In genomic region chr3:65950340-65951326, GRCh38 we compare ENCODE assay signal across 23 cellular contexts.
DNase-seq lines count a peak whose midpoint lies in the region; ATAC-seq and TF ChIP-seq lines count a peak whose summit lies in the region.
"Had no signal": no experiment of that assay in that cellular context is flagged by ENCODE, and none has a peak within 500 bp of the region (broad histone marks: within the 10 kb centered on the region; RNA-seq: fewer than 3 reads in every experiment).

No MANE protein-coding gene starts in this region.

- no peaks in the 10 kb centered on the region for H3K9me3 ChIP-seq in neural progenitor cell (ENCODE audit: low read depth)
- H3K9me3 ChIP-seq: gastroesophageal sphincter, ovary, testis had no signal

- TF ChIP-seq CTCF in VCaP (conservative IDR thresholded peaks at IDR 0.05) (no peak), neural progenitor cell (IDR thresholded peaks at IDR 0.05) (no peak)

- no peaks in the 10 kb centered on the region for H3K36me3 Mint-ChIP-seq in neural progenitor cell
- H3K36me3 Mint-ChIP-seq: IgD-negative memory B cell had no signal

- H4K20me1 ChIP-seq in neural progenitor cell (ENCODE audit: low read depth), result peaks cover 25% of the 10 kb centered on the region

- H3K79me2 ChIP-seq in neural progenitor cell (ENCODE audit: low read depth), result peaks cover 65% of the 10 kb centered on the region

- no peak overlapping the region for H3K27ac Mint-ChIP-seq in neural progenitor cell
- H3K27ac Mint-ChIP-seq: IgD-negative memory B cell had no signal

- no peaks in the 10 kb centered on the region for H3K9me3 Mint-ChIP-seq in neural progenitor cell
- H3K9me3 Mint-ChIP-seq: IgD-negative memory B cell had no signal

- peak overlapping the region; percentile 54 for H3K4me2 ChIP-seq in neural progenitor cell

- no peak overlapping the region for H3K4me3 Mint-ChIP-seq in neural progenitor cell
- H3K4me3 Mint-ChIP-seq: IgD-negative memory B cell had no signal

- H3K9ac ChIP-seq in neural progenitor cell, result no peak overlapping the region

- H3K4me1 Mint-ChIP-seq in neural progenitor cell, result peaks cover 39% of the 10 kb centered on the region

- no peak overlapping the region for H2AFZ ChIP-seq in neural progenitor cell (replicated peaks)

- no peaks in the 10 kb centered on the region for H3K36me3 ChIP-seq in H7 (replicated peaks; ENCODE audit: control insufficient read depth, insufficient read depth, low read length)
- H3K36me3 ChIP-seq in neural progenitor cell, result no peaks in the 10 kb centered on the region
- H3K36me3 ChIP-seq: gastroesophageal sphincter, ovary had no signal

- peak overlapping the region; percentile 100 for H3K27ac ChIP-seq in VCaP
- no peak overlapping the region for H3K27ac ChIP-seq in neural progenitor cell
- H3K27ac ChIP-seq: coronary artery, gastroesophageal sphincter, ovary had no signal

- H3K27me3 ChIP-seq in H7 (ENCODE audit: control insufficient read depth, insufficient read depth, low read length), result no peaks in the 10 kb centered on the region
- H3K27me3 ChIP-seq in neural progenitor cell, result no peaks in the 10 kb centered on the region
- H3K27me3 ChIP-seq: gastroesophageal sphincter, ovary, testis had no signal

- no peak for ATAC-seq in sciatic nerve
- ATAC-seq: gastroesophageal sphincter had no signal

- DNase-seq in H7 (peak; percentile 62), iPS DF 19.7 (ENCODE audit: low read depth, low spot score) (peak; percentile 64), neural progenitor cell (ENCODE audit: low spot score) (peak; percentile 41), OCI-M1 (lab: John Stamatoyannopoulos, UW) (no peak), GF-D8 (lab: John Stamatoyannopoulos, UW) (no peak), SKM-1 (lab: John Stamatoyannopoulos, UW; ENCODE audit: unreplicated experiment) (no peak), sciatic nerve (ENCODE audit: low spot score) (no peak)
- DNase-seq: activated CD4-positive, alpha-beta T cell treated with anti-CD3 and anti-CD28 coated beads for 48 hours; activated CD8-positive, alpha-beta memory T cell treated with anti-CD3 and anti-CD28 coated beads, Interleukin-2, amount 50 U/mL, for 4 hours; activated gamma-delta T cell; aorta; erythroblast; kidney; MV-4-11; NCI-H2081 treated with DMSO at 0.1 percent for 48 hours; ovary; stimulated activated CD4-positive, alpha-beta T cell treated with anti-CD3 and anti-CD28 coated beads, Interleukin-2, amount 100 ng/mL, for 48 hours; T1000; testis had no signal

- intact Hi-C loops in sciatic nerve (cut with DNase I), result no loop called here

- peaks cover 8% of the 10 kb centered on the region for H3K27me3 Mint-ChIP-seq in neural progenitor cell (ENCODE audit: insufficient read depth, low read depth)
- H3K27me3 Mint-ChIP-seq: IgD-negative memory B cell had no signal

- H3F3A ChIP-seq in neural progenitor cell (ENCODE audit: low read depth), result peaks cover 24% of the 10 kb centered on the region

- H3K4me3 ChIP-seq in H7 (ENCODE audit: insufficient read depth, low read depth, low read length) (no peak overlapping the region), neural progenitor cell (no peak overlapping the region)
- H3K4me3 ChIP-seq: coronary artery, gastroesophageal sphincter, ovary, testis had no signal

- peaks cover 46% of the 10 kb centered on the region for H3K4me1 ChIP-seq in neural progenitor cell

Comparison
In these comparisons a context has a peak if more than half of its experiments do, and no peak if none do; other contexts are left out.
1. DNase-seq: peak in H7 (single experiment), iPS DF 19.7 (single experiment) and neural progenitor cell (single experiment); none in OCI-M1 (single experiment), GF-D8 (single experiment), SKM-1 (single experiment) and sciatic nerve (single experiment).